Comparison of ENCODE assay signal across 13 cellular contexts in the genomic region with DNA sequence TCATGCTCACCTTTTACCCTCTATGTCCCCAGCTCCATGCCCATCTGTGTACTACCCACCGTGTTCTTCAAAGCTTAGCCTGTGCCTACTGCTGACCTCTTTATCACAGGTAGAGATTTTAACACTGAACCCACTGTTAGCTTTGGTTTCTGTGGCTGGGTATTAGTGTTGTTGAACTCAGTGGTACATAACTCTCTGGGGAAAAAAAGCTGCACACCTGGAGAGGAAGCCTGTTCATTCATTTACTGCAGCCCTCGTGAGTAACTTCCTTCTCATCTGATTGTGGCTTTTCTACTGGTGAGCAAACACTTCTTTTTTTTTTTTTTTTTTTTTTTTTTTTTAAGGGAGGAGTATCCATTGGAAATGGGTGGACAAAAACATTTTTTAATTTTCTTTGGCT.
DNase-seq lines count a peak whose midpoint lies in the region; ATAC-seq and TF ChIP-seq lines count a peak whose summit lies in the region.
"Had no signal": no experiment of that assay in that cellular context is flagged by ENCODE, and none has a peak within 500 bp of the region (broad histone marks: within the 10 kb centered on the region; RNA-seq: fewer than 3 reads in every experiment).

No MANE protein-coding gene starts in this region.

- no peak overlapping the region for H2AFZ ChIP-seq in MM.1S (ENCODE audit: low read length)

- DNase-seq in DMS53 (lab: John Stamatoyannopoulos, UW) (peak; percentile 68), MM.1S (peak; percentile 88), SHP77 treated with DMSO at 0.1 percent for 48 hours (lab: John Stamatoyannopoulos, UW) (no peak), NCI-H748 (lab: John Stamatoyannopoulos, UW; ENCODE audit: unreplicated experiment) (no peak)
- DNase-seq in activated naive CD8-positive, alpha-beta T cell treated with anti-CD3 and anti-CD28 coated beads for 36 hours: no peak
- DNase-seq: C1 segment of cervical spinal cord, mucosa of descending colon had no signal

- peaks cover 10% of the 10 kb centered on the region; the same call in 1 of the 2 replicates for H3K4me1 ChIP-seq in MM.1S (ENCODE audit: low read length)
- H3K4me1 ChIP-seq: HAP-1, SJSA1 had no signal

- H3K9ac ChIP-seq in MM.1S (ENCODE audit: low read length): no peak overlapping the region

- H4K20me1 ChIP-seq in MM.1S (ENCODE audit: insufficient read depth, low read length): no peaks in the 10 kb centered on the region

- no peaks in the 10 kb centered on the region for H3K79me2 ChIP-seq in MM.1S (ENCODE audit: low read length)

- no peaks in the 10 kb centered on the region for H3K9me2 ChIP-seq in MM.1S (replicated peaks; ENCODE audit: insufficient read depth, low read length)

- H3K27ac ChIP-seq in MM.1S (ENCODE audit: low read length): peak overlapping the region; percentile 26; the same call in 1 of the 2 replicates
- H3K27ac ChIP-seq: SJSA1 had no signal

- H3K27me3 ChIP-seq in MM.1S (replicated peaks; ENCODE audit: insufficient read depth, low read length): no peaks in the 10 kb centered on the region
- H3K27me3 ChIP-seq: SJSA1 had no signal

- H3K9me3 Mint-ChIP-seq in activated naive CD8-positive, alpha-beta T cell treated with anti-CD3 and anti-CD28 coated beads for 36 hours: no peaks in the 10 kb centered on the region

- H3K27ac Mint-ChIP-seq in activated naive CD8-positive, alpha-beta T cell treated with anti-CD3 and anti-CD28 coated beads for 36 hours: no peak overlapping the region

- H3K36me3 Mint-ChIP-seq in activated naive CD8-positive, alpha-beta T cell treated with anti-CD3 and anti-CD28 coated beads for 36 hours: no peaks in the 10 kb centered on the region

- H3K4me3 ChIP-seq in MM.1S (ENCODE audit: low read length): no peak overlapping the region
- H3K4me3 ChIP-seq: HAP-1, mucosa of descending colon, SJSA1 had no signal

- ATAC-seq in GM19043 (IDR thresholded peaks at IDR 0.05; ENCODE audit: low read depth, unreplicated experiment) (peak; percentile 97), HG02943 (IDR thresholded peaks at IDR 0.05; ENCODE audit: low read depth, unreplicated experiment) (peak; percentile 96), HG03025 (IDR thresholded peaks at IDR 0.05; ENCODE audit: low FRiP score, unreplicated experiment) (no peak)
- ATAC-seq: HepG2, mucosa of descending colon had no signal

- H3F3A ChIP-seq in MM.1S (ENCODE audit: insufficient read depth, low read length): no peaks in the 10 kb centered on the region

- 0 out of 2 replicates have a peak overlapping the region, but pooled peaks have one; percentile 1 for H3K4me2 ChIP-seq in MM.1S (ENCODE audit: low read depth, low read length)

- no peaks in the 10 kb centered on the region for H3K27me3 Mint-ChIP-seq in activated naive CD8-positive, alpha-beta T cell treated with anti-CD3 and anti-CD28 coated beads for 36 hours

- H3K36me3 ChIP-seq in MM.1S (replicated peaks; ENCODE audit: insufficient read depth, low read length): no peaks in the 10 kb centered on the region
- H3K36me3 ChIP-seq: HAP-1, SJSA1 had no signal

- TF ChIP-seq CTCF in MM.1S (IDR thresholded peaks at IDR 0.05; ENCODE audit: low read length): no peak

- no peak overlapping the region for H3K4me3 Mint-ChIP-seq in activated naive CD8-positive, alpha-beta T cell treated with anti-CD3 and anti-CD28 coated beads for 36 hours

- no peaks in the 10 kb centered on the region for H3K9me3 ChIP-seq in MM.1S (replicated peaks; ENCODE audit: insufficient read depth, low read length)
- H3K9me3 ChIP-seq: HAP-1, mucosa of descending colon, SJSA1 had no signal

- no peaks in the 10 kb centered on the region for H3K4me1 Mint-ChIP-seq in activated naive CD8-positive, alpha-beta T cell treated with anti-CD3 and anti-CD28 coated beads for 36 hours

Comparison
In these comparisons a context has a peak if more than half of its experiments do, and no peak if none do; other contexts are left out.
1. DNase-seq: peak in DMS53 (single experiment) and MM.1S (single experiment); none in SHP77 treated with DMSO at 0.1 percent for 48 hours (single experiment), NCI-H748 (single experiment) and activated naive CD8-positive, alpha-beta T cell treated with anti-CD3 and anti-CD28 coated beads for 36 hours (single experiment).